ENCODE assay signal across 22 cellular contexts in the genomic region with DNA sequence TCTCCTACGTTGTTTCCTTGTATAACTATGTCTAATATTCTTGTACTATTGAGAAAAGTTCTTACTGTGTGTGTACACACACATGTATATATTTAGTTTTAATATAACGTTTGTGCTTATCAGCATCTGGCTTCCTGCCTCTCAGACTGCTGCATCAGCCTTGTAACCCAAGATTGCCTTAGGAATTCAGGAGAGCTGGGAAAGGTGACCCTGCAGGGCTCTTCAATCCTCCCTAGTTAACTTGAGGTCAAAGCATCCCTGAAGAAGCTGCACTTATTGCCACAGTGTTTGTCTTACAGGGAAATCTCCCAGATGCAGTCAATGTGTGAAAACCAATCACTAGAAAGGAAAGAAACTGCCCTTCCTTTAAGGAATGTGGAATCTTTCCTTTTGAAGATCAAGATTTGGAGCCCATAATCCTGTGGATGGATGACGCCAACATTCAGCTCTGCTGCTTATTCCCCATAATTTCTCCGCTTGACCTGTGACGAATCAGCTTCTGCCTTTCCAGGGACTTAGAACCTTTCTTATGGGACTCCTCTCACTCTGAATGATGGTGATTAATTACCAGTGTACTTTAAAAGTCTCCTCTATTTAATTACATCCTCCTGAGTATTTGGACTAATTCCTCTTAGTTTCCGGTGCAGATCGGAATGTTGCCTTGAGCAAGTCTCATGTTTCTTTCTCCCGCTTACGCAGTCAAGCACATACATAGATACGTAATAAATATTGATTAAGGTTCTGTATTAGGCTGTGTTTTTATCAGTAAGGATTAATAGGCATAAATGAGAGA. TPM values are rescaled to one million over a fixed set of nuclear protein-coding genes. Genes with fewer than 3 reads are reported as not detected.
DNase-seq lines count a peak whose midpoint lies in the region; ATAC-seq, FAIRE-seq and TF ChIP-seq lines count a peak whose summit lies in the region.
"Had no signal": no experiment of that assay in that cellular context is flagged by ENCODE, and none has a peak within 500 bp of the region (broad histone marks: within the 10 kb centered on the region; RNA-seq: fewer than 3 reads in every experiment).

No MANE protein-coding gene starts in this region.

- H3K79me2 ChIP-seq in mammary epithelial cell (ENCODE audit: insufficient read depth, low read length) = no peaks in the 10 kb centered on the region
- no peaks in the 10 kb centered on the region for H3K79me2 ChIP-seq in hepatocyte
- no peaks in the 10 kb centered on the region for H3K79me2 ChIP-seq in neural progenitor cell (ENCODE audit: low read depth)

- dilution Hi-C loops in mammary epithelial cell (cut with HindIII; ENCODE audit: low sequenced_read_pairs) = no loop called here

- no peaks in the 10 kb centered on the region for H3K9me3 Mint-ChIP-seq in neural progenitor cell

- TF ChIP-seq EP300 in ovary (IDR thresholded peaks at IDR 0.05) = no peak

- intact Hi-C loops in breast epithelium (cut with DNase I; ENCODE audit: low total_unique reads) = no loop called here
- intact Hi-C loops in mammary epithelial cell (cut with micrococcal nuclease) = no loop called here
- intact Hi-C loops in ovary (cut with DNase I) = no loop called here

- H3K4me3 ChIP-seq in breast epithelium (no peak overlapping the region), mammary epithelial cell (replicated peaks in 1 of 3; ENCODE audit: insufficient read depth in 1 of 3, low read depth in 2 of 3, low read length in 3 of 3) (no peak overlapping the region), hepatocyte (no peak overlapping the region), neural progenitor cell (no peak overlapping the region), ovary (no peak overlapping the region)
- H3K4me3 ChIP-seq: A549, HAP-1, PC-9, SJSA1 had no signal

- FAIRE-seq in HTR-8/SVneo (lab: Jason Lieb, UNC) = no peak
- FAIRE-seq: A549, GM19239 had no signal

- DNase-seq in breast epithelium (ENCODE audit: low spot score in 2 of 2) (no peak), mammary epithelial cell (no peak), hepatocyte (ENCODE audit: low spot score) (no peak), neural progenitor cell (ENCODE audit: low spot score) (peak; percentile 18), ovary (no peak), HTR-8/SVneo (ENCODE audit: insufficient read length, low spot score) (no peak)
- DNase-seq: Caco-2, DMS53, NCI-H1105 treated with DMSO at 0.1 percent for 48 hours, NCI-H1694 treated with DMSO at 0.1 percent for 48 hours, NCI-H2171, NCI-H774, PC-9 had no signal

- 21% methylated on average over 8 of the region's 10 CpGs for WGBS in mammary epithelial cell (ENCODE audit: low coverage, missing lambda C conversion rate)
- WGBS in hepatocyte (ENCODE audit: low lambda C conversion rate, missing lambda C conversion rate) = 43% methylated on average over 10 of the region's 10 CpGs
- 59 to 66% (median 65%) methylated on average over 10 of the region's 10 CpGs for WGBS in ovary, 3 donors

- H3K27ac ChIP-seq in breast epithelium (peak overlapping the region; percentile 46 to 62), mammary epithelial cell (ENCODE audit: insufficient read depth, low read depth, low read length) (no peak overlapping the region), hepatocyte (no peak overlapping the region), neural progenitor cell (no peak overlapping the region), ovary (no peak overlapping the region)
- H3K27ac ChIP-seq: A549, C4-2B, HL-60, PC-9, SJSA1 had no signal

- H3K9me3 ChIP-seq in breast epithelium (no peaks in the 10 kb centered on the region), mammary epithelial cell (replicated peaks; ENCODE audit: insufficient read depth, low read length) (no peaks in the 10 kb centered on the region), hepatocyte (ENCODE audit: low read depth) (no peaks in the 10 kb centered on the region), neural progenitor cell (ENCODE audit: low read depth) (no peaks in the 10 kb centered on the region), ovary (no peaks in the 10 kb centered on the region)
- H3K9me3 ChIP-seq: A549, Caco-2, HAP-1, SJSA1 had no signal

- H3K4me3 Mint-ChIP-seq in neural progenitor cell = no peak overlapping the region

- in situ Hi-C loops in mammary epithelial cell (cut with MboI; ENCODE audit: low sequenced_read_pairs in 2 of 2) = no loop called here

- H3K4me1 ChIP-seq in breast epithelium (no peaks in the 10 kb centered on the region), mammary epithelial cell (ENCODE audit: insufficient read depth, low read length) (no peaks in the 10 kb centered on the region), hepatocyte (ENCODE audit: insufficient read depth) (no peaks in the 10 kb centered on the region), neural progenitor cell (peaks cover 9% of the 10 kb centered on the region), ovary (ENCODE audit: insufficient read depth) (no peaks in the 10 kb centered on the region)
- H3K4me1 ChIP-seq: A549, Caco-2, SJSA1 had no signal

- H4K20me1 ChIP-seq in mammary epithelial cell (ENCODE audit: insufficient read depth, low read length) (no peaks in the 10 kb centered on the region), hepatocyte (ENCODE audit: insufficient read depth, poor library complexity, severe bottlenecking) (no peaks in the 10 kb centered on the region), neural progenitor cell (ENCODE audit: low read depth) (no peaks in the 10 kb centered on the region)

- no peaks in the 10 kb centered on the region for H3K4me1 Mint-ChIP-seq in neural progenitor cell

- H3F3A ChIP-seq in neural progenitor cell (ENCODE audit: low read depth) = no peaks in the 10 kb centered on the region

- ATAC-seq in HG02678 (IDR thresholded peaks at IDR 0.05; ENCODE audit: unreplicated experiment) (no peak), HG03457 (IDR thresholded peaks at IDR 0.05; ENCODE audit: unreplicated experiment) (no peak)
- ATAC-seq: A549 had no signal

- H3K27ac Mint-ChIP-seq in neural progenitor cell = no peak overlapping the region

- CTCF ChIA-PET in mammary epithelial cell (lab: Charles Lee; ENCODE audit: low non-redundant PET) = no interaction called here

- H3K27me3 ChIP-seq in breast epithelium (no peaks in the 10 kb centered on the region), mammary epithelial cell (ENCODE audit: insufficient read depth, low read length) (peaks cover 6% of the 10 kb centered on the region), hepatocyte (no peaks in the 10 kb centered on the region), neural progenitor cell (no peaks in the 10 kb centered on the region), ovary (no peaks in the 10 kb centered on the region)
- H3K27me3 ChIP-seq: SJSA1 had no signal

- TF ChIP-seq CTCF in breast epithelium (IDR thresholded peaks at IDR 0.05) (no peak), mammary epithelial cell (conservative IDR thresholded peaks at IDR 0.05 in 1 of 2, IDR thresholded peaks at IDR 0.05 in 1 of 2; ENCODE audit: extremely low read depth in 1 of 2, insufficient read depth in 1 of 2, low read depth in 1 of 2, low read length in 2 of 2) (no peak), hepatocyte (IDR thresholded peaks at IDR 0.05; ENCODE audit: poor library complexity) (no peak), neural progenitor cell (IDR thresholded peaks at IDR 0.05) (no peak), ovary (IDR thresholded peaks at IDR 0.05) (no peak)

- no peaks in the 10 kb centered on the region for H3K9me2 ChIP-seq in hepatocyte (replicated peaks; ENCODE audit: insufficient read depth)

- TF ChIP-seq POLR2A in breast epithelium (IDR thresholded peaks at IDR 0.05) (no peak), ovary (IDR thresholded peaks at IDR 0.05) (no peak)

- H3K4me2 ChIP-seq in mammary epithelial cell (ENCODE audit: insufficient read depth, low read depth, low read length) = no peak overlapping the region
- peak overlapping the region; percentile 40 for H3K4me2 ChIP-seq in hepatocyte
- H3K4me2 ChIP-seq in neural progenitor cell = no peak overlapping the region
- H3K4me2 ChIP-seq: A549, PC-9 had no signal

- no peaks in the 10 kb centered on the region for H3K27me3 Mint-ChIP-seq in neural progenitor cell (ENCODE audit: insufficient read depth, low read depth)

- no TSS peak for BruUV-seq in mammary epithelial cell (replicated peaks; lab: Mats Ljungman, UMichigan)

- no peaks in the 10 kb centered on the region for H3K36me3 ChIP-seq in breast epithelium
- H3K36me3 ChIP-seq in mammary epithelial cell (ENCODE audit: insufficient read depth, low read length) = no peaks in the 10 kb centered on the region
- H3K36me3 ChIP-seq in hepatocyte (replicated peaks; ENCODE audit: insufficient read depth, low read depth) = no peaks in the 10 kb centered on the region
- H3K36me3 ChIP-seq in neural progenitor cell = no peaks in the 10 kb centered on the region
- no peaks in the 10 kb centered on the region for H3K36me3 ChIP-seq in ovary
- H3K36me3 ChIP-seq: HAP-1, SJSA1 had no signal

- H2AFZ ChIP-seq in mammary epithelial cell (ENCODE audit: low read depth, low read length) (no peak overlapping the region), hepatocyte (no peak overlapping the region), neural progenitor cell (replicated peaks) (no peak overlapping the region)
- H2AFZ ChIP-seq: PC-9 had no signal

- H3K9ac ChIP-seq in mammary epithelial cell (ENCODE audit: insufficient read depth, low read length) = no peak overlapping the region
- no peak overlapping the region for H3K9ac ChIP-seq in neural progenitor cell

- no peaks in the 10 kb centered on the region for H3K36me3 Mint-ChIP-seq in neural progenitor cell

RNA-seq across cellular contexts. Expression of a gene that starts 14.4 kb away (rescaled TPM):
- total RNA-seq in breast epithelium (10 to 100 TPM; 14.8 to 89.3 (median 34.4) TPM), mammary epithelial cell (10 to 100 TPM in 1 of 2 donors, not detected in 1; 22.3 TPM), hepatocyte (2.9 and 3.1 TPM in 2 replicates), neural progenitor cell (ENCODE audit: low replicate concordance) (under 0.01 TPM in 1 of 2 replicates, not detected in the other), ovary (10 to 100 TPM in 6 of 7 donors, 1 to 10 TPM in 1; 9.2 to 33.2 (median 21.0) TPM)
- polyA plus RNA-seq in mammary epithelial cell (0.01 TPM), hepatocyte (0.94 and 1.4 TPM in 2 replicates), ovary (10 to 100 TPM; 11.0 to 37.3 TPM)
- polyA minus RNA-seq in mammary epithelial cell = 0.05 TPM
- total RNA-seq: Caco-2, NCI-H460, PC-9 had no signal
- polyA plus RNA-seq: A549 had no signal

Comparison
In these comparisons a context has a peak if more than half of its experiments do, and no peak if none do; other contexts are left out.
1. H3K27ac ChIP-seq: peak in breast epithelium (2 of 2); none in mammary epithelial cell (single experiment), hepatocyte (single experiment), neural progenitor cell (single experiment) and ovary (0 of 2).